In the genomic region with DNA sequence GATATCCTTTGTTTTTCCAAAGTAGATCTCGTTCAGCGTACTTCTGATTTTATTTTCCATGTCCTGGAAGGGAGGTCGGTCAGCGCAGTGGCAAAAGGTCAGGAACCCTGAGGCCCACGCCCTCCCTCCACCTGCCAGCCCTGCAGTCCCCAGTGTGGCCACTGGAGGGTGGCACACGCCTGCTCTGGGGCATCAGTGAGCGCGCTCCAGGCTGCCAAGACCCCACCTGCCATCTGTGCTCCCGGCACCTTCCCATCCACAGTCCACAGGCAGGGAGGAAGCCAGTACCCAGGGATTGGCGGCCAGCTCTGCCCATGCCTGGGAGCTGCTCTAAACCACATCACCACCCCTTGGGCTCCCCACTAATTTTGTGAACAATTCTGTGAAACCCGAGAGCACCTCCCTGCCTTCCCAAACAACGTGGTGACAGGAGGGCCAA, we compare ENCODE assay signal across 8 cellular contexts.
DNase-seq lines count a peak whose midpoint lies in the region; TF ChIP-seq lines count a peak whose summit lies in the region.

No MANE protein-coding gene starts in this region.

- TF ChIP-seq CTCF in tibial artery (IDR thresholded peaks at IDR 0.05): peak; percentile 87 to 88

- DNase-seq in NCI-H1417 (lab: John Stamatoyannopoulos, UW) (peak; percentile 52 to 69 (median 64)), NCI-H1417 treated with DMSO at 0.1 percent for 48 hours (lab: John Stamatoyannopoulos, UW) (no peak), NCI-H2107 (lab: John Stamatoyannopoulos, UW) (peak; percentile 44), midbrain (lab: John Stamatoyannopoulos, UW) (peak; percentile 32), tibial artery (peak; percentile 50 to 73), SKM-1 treated with dmso at 0.1 percent for 144 hours (lab: John Stamatoyannopoulos, UW; ENCODE audit: unreplicated experiment) (no peak)
- peak; percentile 10 to 25 for DNase-seq in activated CD4-positive, alpha-beta T cell treated with anti-CD3 and anti-CD28 coated beads, Interleukin-2, amount 50 U/mL, for 4 hours
- DNase-seq in effector CD4-positive, alpha-beta T cell: peak; percentile 35

- H3K27me3 ChIP-seq in tibial artery: no peaks in the 10 kb centered on the region

- H3K4me3 ChIP-seq in tibial artery: no peak overlapping the region

- peaks cover 27 to 73% (median 62%) of the 10 kb centered on the region in 3 donors for H3K36me3 ChIP-seq in tibial artery

- peaks cover 0 to 21% (median 10%) of the 10 kb centered on the region in 4 donors for H3K4me1 ChIP-seq in tibial artery

- intact Hi-C loops in tibial artery (cut with DNase I; ENCODE audit: low total_unique reads): loop anchor here (2.0 kb wide), 1 partner anchor 308 kb away; no protein-coding TSS in a partner anchor

- no peaks in the 10 kb centered on the region for H3K9me3 ChIP-seq in tibial artery

- no peak overlapping the region for H3K27ac ChIP-seq in tibial artery

Comparison
In these comparisons a context has a peak if more than half of its experiments do, and no peak if none do; other contexts are left out.
1. DNase-seq: peak in NCI-H1417 (3 of 3), NCI-H2107 (single experiment), activated CD4-positive, alpha-beta T cell treated with anti-CD3 and anti-CD28 coated beads, Interleukin-2, amount 50 U/mL, for 4 hours (2 of 2), effector CD4-positive, alpha-beta T cell (single experiment), midbrain (single experiment) and tibial artery (2 of 2); none in NCI-H1417 treated with DMSO at 0.1 percent for 48 hours (single experiment) and SKM-1 treated with dmso at 0.1 percent for 144 hours (single experiment).